12 cellular contexts compared by ENCODE assay signal in genomic region chr15:78167227-78167888, GRCh38. TPM values are rescaled to one million over a fixed set of nuclear protein-coding genes. Genes with fewer than 3 reads are reported as not detected.
A peak's percentile ranks its signal among the peaks of the same experiment; 100 is the strongest.
DNase-seq lines count a peak whose midpoint lies in the region; ATAC-seq and TF ChIP-seq lines count a peak whose summit lies in the region.
"Had no signal": no experiment of that assay in that cellular context is flagged by ENCODE, and none has a peak within 500 bp of the region (broad histone marks: within the 10 kb centered on the region; RNA-seq: fewer than 3 reads in every experiment).

No MANE protein-coding gene starts in this region.

- H3K27ac Mint-ChIP-seq in CD4-positive, alpha-beta T cell, result peak overlapping the region; percentile 3
- H3K27ac Mint-ChIP-seq in MCF 10A (ENCODE audit: low read depth, unreplicated experiment), result no peak overlapping the region
- no peak overlapping the region for H3K27ac Mint-ChIP-seq in nephron progenitor cell

- CTCF ChIA-PET in CD4-positive, alpha-beta T cell (lab: Charles Lee), result interaction anchor here (1.6 to 2.2 kb wide), 2 partner anchors 10 to 28 kb away, joined by 3 to 5 read pairs; no protein-coding TSS in a partner anchor
- CTCF ChIA-PET in OCI-LY7 (lab: Charles Lee; ENCODE audit: unreplicated experiment), result interaction anchor here (1.0 kb wide), 1 partner anchor 17 kb away, joined by 3 read pairs; no protein-coding TSS in a partner anchor
- CTCF ChIA-PET in mammary epithelial cell (lab: Charles Lee; ENCODE audit: low non-redundant PET), result no interaction called here
- CTCF ChIA-PET in MCF 10A (lab: Yijun Ruan, JAX), result interaction anchor here (0.6 to 0.7 kb wide), 2 partner anchors 16 to 21 kb away, joined by 3 to 4 read pairs; no protein-coding TSS in a partner anchor

- POLR2A ChIA-PET in CD4-positive, alpha-beta T cell (lab: Charles Lee), result no interaction called here
- POLR2A ChIA-PET in OCI-LY7 (lab: Charles Lee) (interaction anchor here (0.7 kb wide), 4 partner anchors 15 to 89 kb away, joined by 3 to 4 read pairs (median 3); no protein-coding TSS in a partner anchor), MCF 10A (lab: Yijun Ruan, JAX) (interaction anchor here (0.8 kb wide), 1 partner anchor 10 kb away, joined by 5 read pairs; no protein-coding TSS in a partner anchor)

- 99% methylated on average over 10 of the region's 10 CpGs for WGBS in mammary epithelial cell (ENCODE audit: low coverage, missing lambda C conversion rate)

- H3K9me3 Mint-ChIP-seq in CD4-positive, alpha-beta T cell, result no peaks in the 10 kb centered on the region
- no peaks in the 10 kb centered on the region for H3K9me3 Mint-ChIP-seq in MCF 10A (ENCODE audit: unreplicated experiment)
- H3K9me3 Mint-ChIP-seq in nephron progenitor cell, result no peaks in the 10 kb centered on the region

- intact Hi-C loops in CD4-positive, alpha-beta T cell (cut with DNase I, micrococcal nuclease), result no loop called here
- intact Hi-C loops in OCI-LY7 (cut with micrococcal nuclease; ENCODE audit: unreplicated experiment) (no loop called here), mammary epithelial cell (cut with micrococcal nuclease) (no loop called here), MCF 10A (cut with micrococcal nuclease) (no loop called here)

- DNase-seq in CD4-positive, alpha-beta T cell, result no peak
- DNase-seq in OCI-LY7 (ENCODE audit: low spot score) (peak; percentile 84), mammary epithelial cell (no peak), MCF 10A (ENCODE audit: unreplicated experiment) (no peak), nephron progenitor cell (no peak), amygdala (lab: John Stamatoyannopoulos, UW) (no peak)
- DNase-seq: activated CD4-positive, CD25-positive, alpha-beta regulatory T cell treated with anti-CD3 and anti-CD28 coated beads, Interleukin-2, amount 50 U/mL, for 72 hours; NCI-H524; psoas muscle had no signal

- H3K36me3 ChIP-seq in OCI-LY7 (ENCODE audit: insufficient read depth, low read length) (peaks cover 97% of the 10 kb centered on the region), mammary epithelial cell (ENCODE audit: insufficient read depth, low read length) (peaks cover 50% of the 10 kb centered on the region)

- no peaks in the 10 kb centered on the region for H3K27me3 Mint-ChIP-seq in CD4-positive, alpha-beta T cell
- no peaks in the 10 kb centered on the region for H3K27me3 Mint-ChIP-seq in MCF 10A (ENCODE audit: insufficient read depth, unreplicated experiment)
- H3K27me3 Mint-ChIP-seq in nephron progenitor cell (ENCODE audit: low read depth, poor library complexity), result no peaks in the 10 kb centered on the region

- H3K9ac ChIP-seq in mammary epithelial cell (ENCODE audit: insufficient read depth, low read length), result no peak overlapping the region
- H3K9ac ChIP-seq: BLaER1 treated with 17β-estradiol and CSF1 and Interleukin-3, amounts not matched to agents 10 nM and 100 nM had no signal

- peaks cover 19% of the 10 kb centered on the region for H3K4me1 Mint-ChIP-seq in CD4-positive, alpha-beta T cell (ENCODE audit: low read depth)
- H3K4me1 Mint-ChIP-seq in MCF 10A (ENCODE audit: insufficient read depth, unreplicated experiment), result no peaks in the 10 kb centered on the region
- H3K4me1 Mint-ChIP-seq in nephron progenitor cell, result no peaks in the 10 kb centered on the region

- H3K9me3 ChIP-seq in CD4-positive, alpha-beta T cell (ENCODE audit: control insufficient read depth, low read length), result no peaks in the 10 kb centered on the region
- H3K9me3 ChIP-seq in OCI-LY7 (ENCODE audit: low read length), result peaks cover 5% of the 10 kb centered on the region; the same call in 1 of the 2 replicates
- H3K9me3 ChIP-seq in mammary epithelial cell (replicated peaks; ENCODE audit: insufficient read depth, low read length), result no peaks in the 10 kb centered on the region
- H3K9me3 ChIP-seq: psoas muscle had no signal

- H3K36me3 Mint-ChIP-seq in CD4-positive, alpha-beta T cell (ENCODE audit: low read depth), result peaks cover 91% of the 10 kb centered on the region
- H3K36me3 Mint-ChIP-seq in MCF 10A (ENCODE audit: insufficient read depth, unreplicated experiment) (peaks cover 92% of the 10 kb centered on the region), nephron progenitor cell (ENCODE audit: low read depth) (peaks cover 55% of the 10 kb centered on the region)

- H3K27ac ChIP-seq in CD4-positive, alpha-beta T cell (ENCODE audit: low read depth, low read length), result no peak overlapping the region
- H3K27ac ChIP-seq in OCI-LY7 (ENCODE audit: low read depth, low read length, poor library complexity, severe bottlenecking), result peak overlapping the region; percentile 94
- no peak overlapping the region for H3K27ac ChIP-seq in mammary epithelial cell (ENCODE audit: insufficient read depth, low read depth, low read length)
- H3K27ac ChIP-seq: BLaER1 treated with 17β-estradiol and CSF1 and Interleukin-3, amounts not matched to agents 10 nM and 100 nM; psoas muscle had no signal

- no peak overlapping the region for H3K4me3 Mint-ChIP-seq in CD4-positive, alpha-beta T cell
- H3K4me3 Mint-ChIP-seq in MCF 10A (ENCODE audit: unreplicated experiment) (no peak overlapping the region), nephron progenitor cell (no peak overlapping the region)

- no peak overlapping the region for H2AFZ ChIP-seq in OCI-LY7 (ENCODE audit: low read length)
- no peak overlapping the region for H2AFZ ChIP-seq in mammary epithelial cell (ENCODE audit: low read depth, low read length)

- H3K9me2 ChIP-seq in OCI-LY7 (ENCODE audit: insufficient read depth, low read length), result no peaks in the 10 kb centered on the region

- peak; percentile 86 for ATAC-seq in CD4-positive, alpha-beta T cell (ENCODE audit: poor library complexity)
- ATAC-seq in GM18907 (IDR thresholded peaks at IDR 0.05; ENCODE audit: unreplicated experiment), result peak; percentile 71
- ATAC-seq in HG02840 (IDR thresholded peaks at IDR 0.05; ENCODE audit: low FRiP score, unreplicated experiment), result peak; percentile 72
- ATAC-seq: psoas muscle had no signal

- H4K20me1 ChIP-seq in OCI-LY7 (ENCODE audit: insufficient read depth, low read length), result no peaks in the 10 kb centered on the region
- no peaks in the 10 kb centered on the region for H4K20me1 ChIP-seq in mammary epithelial cell (ENCODE audit: insufficient read depth, low read length)

- H3K4me2 ChIP-seq in OCI-LY7 (ENCODE audit: low read length) (peak overlapping the region; percentile 65), mammary epithelial cell (ENCODE audit: insufficient read depth, low read depth, low read length) (no peak overlapping the region)
- H3K4me2 ChIP-seq: BLaER1 treated with 17β-estradiol and CSF1 and Interleukin-3, amounts not matched to agents 10 nM and 100 nM had no signal

- in situ Hi-C loops in mammary epithelial cell (cut with MboI; ENCODE audit: low sequenced_read_pairs in 2 of 2), result no loop called here

- H3K27me3 ChIP-seq in CD4-positive, alpha-beta T cell (ENCODE audit: control insufficient read depth, insufficient read depth, low read length), result no peaks in the 10 kb centered on the region
- H3K27me3 ChIP-seq in mammary epithelial cell (ENCODE audit: insufficient read depth, low read length), result no peaks in the 10 kb centered on the region
- H3K27me3 ChIP-seq: BLaER1 treated with 17β-estradiol and CSF1 and Interleukin-3, amounts not matched to agents 10 nM and 100 nM had no signal

- H3K4me3 ChIP-seq in OCI-LY7 (ENCODE audit: low read depth, low read length, poor library complexity, severe bottlenecking), result peak overlapping the region; percentile 28
- no peak overlapping the region for H3K4me3 ChIP-seq in mammary epithelial cell (replicated peaks in 1 of 3; ENCODE audit: insufficient read depth in 1 of 3, low read depth in 2 of 3, low read length in 3 of 3)
- H3K4me3 ChIP-seq: BLaER1 treated with 17β-estradiol and CSF1 and Interleukin-3, amounts not matched to agents 10 nM and 100 nM; psoas muscle had no signal

- dilution Hi-C loops in mammary epithelial cell (cut with HindIII; ENCODE audit: low sequenced_read_pairs), result no loop called here

- H3K79me2 ChIP-seq in OCI-LY7 (ENCODE audit: insufficient read depth, low read depth, low read length) (peaks cover 10% of the 10 kb centered on the region; the same call in 1 of the 2 replicates), mammary epithelial cell (ENCODE audit: insufficient read depth, low read length) (no peaks in the 10 kb centered on the region)

- TF ChIP-seq CTCF in CD4-positive, alpha-beta T cell (IDR thresholded peaks at IDR 0.05), result no peak
- TF ChIP-seq CTCF in OCI-LY7 (conservative IDR thresholded peaks at IDR 0.05; ENCODE audit: low read length) (no peak), mammary epithelial cell (conservative IDR thresholded peaks at IDR 0.05 in 1 of 2, IDR thresholded peaks at IDR 0.05 in 1 of 2; ENCODE audit: extremely low read depth in 1 of 2, insufficient read depth in 1 of 2, low read depth in 1 of 2, low read length in 2 of 2) (no peak), MCF 10A (IDR thresholded peaks at IDR 0.05; ENCODE audit: unreplicated experiment) (no peak), nephron progenitor cell (IDR thresholded peaks at IDR 0.05) (no peak)

- BruUV-seq in OCI-LY7 (replicated peaks; lab: Mats Ljungman, UMichigan) (no TSS peak), mammary epithelial cell (replicated peaks; lab: Mats Ljungman, UMichigan) (no TSS peak), MCF 10A (replicated peaks; lab: Mats Ljungman, UMichigan) (no TSS peak)

- H3K4me1 ChIP-seq in OCI-LY7 (ENCODE audit: insufficient read depth, low read length, poor library complexity, severe bottlenecking) (peaks cover 58% of the 10 kb centered on the region), mammary epithelial cell (ENCODE audit: insufficient read depth, low read length) (no peaks in the 10 kb centered on the region)

RNA-seq across cellular contexts. Expression of gene IDH3A, which starts 18.2 kb away (rescaled TPM):
- 10 to 100 TPM; 47.5 to 47.6 TPM for total RNA-seq in CD4-positive, alpha-beta T cell
- 47.0 and 84.6 TPM in 2 replicates for total RNA-seq in OCI-LY7 (2014; rRNA removed; shearing (Covaris generic))
- total RNA-seq in OCI-LY7 (2022), result 128 and 140 TPM in 2 replicates
- 100 to 1,000 TPM in 1 of 2 donors, 10 to 100 TPM in 1; 47.8 to 101 TPM for total RNA-seq in mammary epithelial cell
- polyA plus RNA-seq in mammary epithelial cell, result 82.3 TPM
- polyA minus RNA-seq in mammary epithelial cell, result 178 TPM
- 100.0 and 106 TPM in 2 replicates for total RNA-seq in MCF 10A (2022)

RNA-seq across cellular contexts. Expression of gene CIB2, which starts 36.1 kb away (rescaled TPM):
- total RNA-seq in CD4-positive, alpha-beta T cell, result 1 to 10 TPM in 1 of 2 experiments, under 1 TPM in 1; 0.82 to 1.7 TPM
- total RNA-seq in OCI-LY7 (2014; rRNA removed; shearing (Covaris generic)), result 2.2 and 5.0 TPM in 2 replicates
- total RNA-seq in OCI-LY7 (2022), result 0.35 and 0.36 TPM in 2 replicates
- total RNA-seq in mammary epithelial cell, result 1 to 10 TPM; 5.4 to 6.5 TPM
- polyA plus RNA-seq in mammary epithelial cell, result 3.9 TPM
- not detected for polyA minus RNA-seq in mammary epithelial cell
- 0.30 and 0.34 TPM in 2 replicates for total RNA-seq in MCF 10A (2022)
